ENCODE assay signal across 24 cellular contexts in the genomic region with DNA sequence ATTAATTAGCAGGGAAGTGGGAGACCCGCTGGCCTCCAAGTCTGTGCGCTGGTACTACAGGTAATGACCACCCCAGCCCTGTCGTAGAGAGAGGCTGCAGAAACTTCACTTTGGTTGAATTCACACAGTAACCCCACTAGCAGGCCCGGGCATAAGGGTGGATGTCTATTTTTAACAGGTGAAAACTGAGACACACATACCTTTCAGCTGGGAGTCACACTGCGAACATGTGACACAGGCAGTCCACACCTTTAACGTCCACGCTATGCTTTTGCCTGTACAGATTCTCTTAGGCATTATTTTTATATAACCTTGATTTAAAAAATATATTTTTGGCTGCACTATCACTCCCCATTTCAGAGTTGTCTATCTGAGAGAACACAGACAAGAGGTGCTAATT. TPM values are rescaled to one million over a fixed set of nuclear protein-coding genes. Genes with fewer than 3 reads are reported as not detected.
DNase-seq lines count a peak whose midpoint lies in the region; TF ChIP-seq lines count a peak whose summit lies in the region.
"Had no signal": no experiment of that assay in that cellular context is flagged by ENCODE, and none has a peak within 500 bp of the region (broad histone marks: within the 10 kb centered on the region; RNA-seq: fewer than 3 reads in every experiment).

No MANE protein-coding gene starts in this region.

- H3K79me2 ChIP-seq in mesendoderm (ENCODE audit: control insufficient read depth, insufficient read depth, low read length): no peaks in the 10 kb centered on the region

- TF ChIP-seq POLR2A in spleen (IDR thresholded peaks at IDR 0.05): no peak

- no peak overlapping the region for H3K4me2 ChIP-seq in mesendoderm (ENCODE audit: low read length)
- H3K4me2 ChIP-seq: SK-N-SH had no signal

- H3K79me1 ChIP-seq in mesendoderm (ENCODE audit: low read length): no peaks in the 10 kb centered on the region

- H3K36me3 Mint-ChIP-seq in IgD-negative memory B cell: no peaks in the 10 kb centered on the region
- H3K36me3 Mint-ChIP-seq: CD8-positive, alpha-beta T cell; natural killer cell had no signal

- no peak for DNase-seq in GM06990 (ENCODE audit: extremely low read depth, insufficient read length)
- DNase-seq in spleen: no peak
- DNase-seq in mesendoderm: no peak
- no peak for DNase-seq in CD1c-positive myeloid dendritic cell (ENCODE audit: extremely low spot score)
- no peak for DNase-seq in NCI-H2081 (lab: John Stamatoyannopoulos, UW)
- DNase-seq: activated CD4-positive, alpha-beta T cell treated with anti-CD3 and anti-CD28 coated beads, Interleukin-2, amount 50 U/mL, for 48 hours; activated gamma-delta T cell; adrenal gland; CD8-positive, alpha-beta T cell; cortex of kidney; GDM1; glutamatergic neuron; GM23248; HFFc6; kidney glomerular epithelial cell; natural killer cell; NCI-H2081 treated with DMSO at 0.1 percent for 48 hours; NCI-H446; right cardiac atrium; SK-N-SH had no signal

- peak overlapping the region; percentile 78 to 90 (median 81) for H3K27ac Mint-ChIP-seq in IgD-negative memory B cell
- H3K27ac Mint-ChIP-seq: CD8-positive, alpha-beta T cell; HFFc6; natural killer cell; T-helper 2 cell treated with Interferon-gamma antibody and Interleukin-4, amounts not matched to agents 5 μg/mL and 100 μg/mL, for 36 hours had no signal

- H3K4me1 Mint-ChIP-seq in IgD-negative memory B cell: peaks cover 55 to 61% (median 55%) of the 10 kb centered on the region in 3 donors

- H4K5ac ChIP-seq in mesendoderm (ENCODE audit: low read length): no peak overlapping the region

- no peaks in the 10 kb centered on the region for H3K9me3 ChIP-seq in spleen
- H3K9me3 ChIP-seq: adrenal gland, SK-N-SH had no signal

- no peaks in the 10 kb centered on the region for H3K27me3 Mint-ChIP-seq in IgD-negative memory B cell

- no peak overlapping the region for H4K8ac ChIP-seq in mesendoderm (ENCODE audit: low read depth, low read length)

- H3K4me3 ChIP-seq in GM06990 (replicated peaks; ENCODE audit: low read depth, low read length): peak overlapping the region; percentile 38
- H3K4me3 ChIP-seq in spleen: peak overlapping the region in 1 of 8 donors; percentile 78
- no peak overlapping the region for H3K4me3 ChIP-seq in mesendoderm (ENCODE audit: low read length)
- H3K4me3 ChIP-seq: adrenal gland, GM23248 had no signal

- H3K23ac ChIP-seq in mesendoderm (ENCODE audit: low read length): no peak overlapping the region

- H3K9me3 Mint-ChIP-seq in IgD-negative memory B cell: no peaks in the 10 kb centered on the region
- H3K9me3 Mint-ChIP-seq: CD8-positive, alpha-beta T cell; HFFc6; natural killer cell; T-helper 2 cell treated with Interferon-gamma antibody and Interleukin-4, amounts not matched to agents 5 μg/mL and 100 μg/mL, for 36 hours had no signal

- H3K4ac ChIP-seq in mesendoderm (ENCODE audit: low read depth, low read length): no peak overlapping the region

- H2BK5ac ChIP-seq in mesendoderm (ENCODE audit: low read length): no peak overlapping the region

- no peak overlapping the region for H2BK120ac ChIP-seq in mesendoderm (ENCODE audit: low read depth, low read length)

- no peak overlapping the region for H3K9ac ChIP-seq in mesendoderm (ENCODE audit: low read length)
- H3K9ac ChIP-seq: GM23248, SK-N-SH had no signal

- H3K4me1 ChIP-seq in spleen (peaks cover 20 to 88% (median 70%) of the 10 kb centered on the region in 6 donors), mesendoderm (ENCODE audit: control insufficient read depth, low read depth, low read length) (peaks cover 3% of the 10 kb centered on the region)

- no peak overlapping the region for H2AK5ac ChIP-seq in mesendoderm (ENCODE audit: low read length)

- no peak overlapping the region for H3K18ac ChIP-seq in mesendoderm (ENCODE audit: low read length)

- H3K27ac ChIP-seq in angular gyrus (ENCODE audit: low read depth, low read length) (peak overlapping the region; percentile 85), spleen (peak overlapping the region; percentile 35 to 88 (median 76)), mesendoderm (ENCODE audit: low read depth, low read length) (no peak overlapping the region)
- H3K27ac ChIP-seq: GM23248 had no signal

- H2BK15ac ChIP-seq in mesendoderm (replicated peaks; ENCODE audit: low read depth): no peak overlapping the region

- TF ChIP-seq CTCF in GM06990 (IDR thresholded peaks at IDR 0.05; ENCODE audit: insufficient read depth, low read length, poor library complexity, severe bottlenecking) (no peak), spleen (IDR thresholded peaks at IDR 0.05 in 8 of 11, conservative IDR thresholded peaks at IDR 0.05 in 3 of 11) (no peak)

- H3K4me3 Mint-ChIP-seq in IgD-negative memory B cell: peak overlapping the region; percentile 72 to 89 (median 83)
- H3K4me3 Mint-ChIP-seq: CD8-positive, alpha-beta T cell; HFFc6; natural killer cell had no signal

- intact Hi-C loops in spleen (cut with DNase I; ENCODE audit: low total_unique reads): no loop called here

- peaks cover 13% of the 10 kb centered on the region for H3K36me3 ChIP-seq in GM06990 (ENCODE audit: control insufficient read depth, insufficient read depth, low read length)
- peaks cover 0 to 47% (median 8%) of the 10 kb centered on the region in 6 donors for H3K36me3 ChIP-seq in spleen
- H3K36me3 ChIP-seq in mesendoderm (ENCODE audit: control insufficient read depth, insufficient read depth, low read length): no peaks in the 10 kb centered on the region
- H3K36me3 ChIP-seq: adrenal gland had no signal

- H3K27me3 ChIP-seq in GM06990 (replicated peaks; ENCODE audit: control insufficient read depth, insufficient read depth, low read length): no peaks in the 10 kb centered on the region
- peaks cover 0 to 20% (median 0%) of the 10 kb centered on the region in 7 donors for H3K27me3 ChIP-seq in spleen (replicated peaks in 1 of 7)
- peaks cover 25% of the 10 kb centered on the region for H3K27me3 ChIP-seq in mesendoderm (ENCODE audit: insufficient read depth, low read length, poor library complexity)

- H3K56ac ChIP-seq in mesendoderm (ENCODE audit: low read length): no peak overlapping the region

- WGBS in spleen, 5 donors: 76 to 87% (median 82%) methylated on average over 7 of the region's 7 CpGs
- no CpG with 5 or more reads among the region's 7 CpGs for WGBS in mesendoderm (ENCODE audit: extremely low coverage, insufficient coverage, low lambda C conversion rate)

RNA-seq across cellular contexts. Expression of a gene that starts 3.9 kb away (rescaled TPM):
- polyA plus RNA-seq in IgD-negative memory B cell (13.2 TPM), spleen (10 to 100 TPM; 12.0 to 23.6 (median 12.8) TPM)
- total RNA-seq in spleen: 10 to 100 TPM; 31.3 to 60.2 (median 49.9) TPM
- polyA plus RNA-seq in mesendoderm (2013, experiment 1 of 2): 0.66 TPM
- 0.57 TPM for polyA plus RNA-seq in mesendoderm (2013, experiment 2 of 2)

RNA-seq across cellular contexts. Expression of a gene that starts 43.4 kb away (rescaled TPM):
- polyA plus RNA-seq in IgD-negative memory B cell: not detected
- 10 to 100 TPM in 2 of 7 donors, 1 to 10 TPM in 4, under 1 TPM in 1; 0.94 to 22.3 (median 6.4) TPM for total RNA-seq in spleen
- polyA plus RNA-seq in spleen: 1 to 10 TPM; 1.1 to 4.0 (median 1.4) TPM
- 3.6 TPM for polyA plus RNA-seq in mesendoderm (2013, experiment 1 of 2)
- polyA plus RNA-seq in mesendoderm (2013, experiment 2 of 2): 3.3 TPM
- total RNA-seq: CD8-positive, alpha-beta T cell; HepG2; natural killer cell had no signal
- polyA plus RNA-seq: HepG2 had no signal
